1 cellular context compared by ENCODE assay signal in genomic region chr17:73320601-73321264, GRCh38.
TF ChIP-seq lines count a peak whose summit lies in the region.

No MANE protein-coding gene starts in this region.

TF ChIP-seq in H1, 55 proteins besides CTCF, POLR2A, EP300 and RAD21:
- no peak for TF ChIP-seq TCF12 (IDR thresholded peaks at IDR 0.05; ENCODE audit: low read depth, low read length)
- TF ChIP-seq BCL11A (IDR thresholded peaks at IDR 0.05; ENCODE audit: low read depth in 2 of 2, low read length in 2 of 2): no peak
- TF ChIP-seq SAP30 (IDR thresholded peaks at IDR 0.05; ENCODE audit: insufficient read depth, insufficient replicate concordance, low read length): no peak
- TF ChIP-seq RNF2 (IDR thresholded peaks at IDR 0.05; ENCODE audit: borderline replicate concordance, low read depth, low read length, missing control alignments, poor library complexity, severe bottlenecking): no peak
